ENCODE assay signal across 20 cellular contexts in the genomic region with DNA sequence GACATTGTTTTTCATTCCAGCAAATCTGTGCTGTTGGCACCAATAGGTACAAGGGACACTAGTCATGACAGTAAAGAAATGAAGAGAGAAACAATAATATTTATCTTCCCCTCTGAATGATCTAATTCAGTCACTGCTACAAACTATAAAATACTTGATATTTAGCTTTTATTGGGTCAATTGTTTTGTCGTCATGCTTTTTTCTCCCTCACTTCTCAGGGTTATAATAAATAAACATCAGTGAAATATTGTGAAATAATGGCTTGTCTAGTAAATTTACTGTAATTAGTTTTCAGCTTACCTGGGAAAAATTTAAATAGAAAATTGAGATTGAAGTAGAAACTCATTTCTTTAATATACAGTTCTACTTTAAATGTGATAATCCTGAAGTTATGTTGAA.
"Had no signal": no experiment of that assay in that cellular context is flagged by ENCODE, and none has a peak within 500 bp of the region (broad histone marks: within the 10 kb centered on the region; RNA-seq: fewer than 3 reads in every experiment).

No MANE protein-coding gene starts in this region.

- H3K27me3 ChIP-seq: esophagus squamous epithelium, foreskin keratinocyte, hepatocyte, right atrium auricular region, sigmoid colon, testis, tibial nerve, upper lobe of right lung, vagina had no signal

- H3K4me3 ChIP-seq: esophagus squamous epithelium, hepatocyte, left ventricle myocardium inferior, lower lobe of right lung, right atrium auricular region, sigmoid colon, skin epidermis, testis, tibial nerve, upper lobe of right lung, vagina had no signal

- H3K4me1 ChIP-seq: esophagus squamous epithelium, foreskin keratinocyte, left ventricle myocardium inferior, lower lobe of right lung, right atrium auricular region, sigmoid colon, testis, tibial nerve, upper lobe of right lung, vagina had no signal

- H3K9me3 ChIP-seq: esophagus squamous epithelium, left ventricle myocardium inferior, lower lobe of right lung, right atrium auricular region, sigmoid colon, testis, tibial nerve, upper lobe of right lung, vagina had no signal

- H3K27ac ChIP-seq: esophagus squamous epithelium, foreskin keratinocyte, hepatocyte, left ventricle myocardium inferior, lower lobe of right lung, right atrium auricular region, sigmoid colon, skin epidermis, testis, tibial nerve, upper lobe of right lung, vagina had no signal

- DNase-seq: esophagus squamous epithelium; foreskin keratinocyte; head of caudate nucleus; kidney; left cardiac atrium; left ventricle myocardium inferior; lower lobe of right lung; natural killer cell; sigmoid colon; stimulated activated CD4-positive, alpha-beta T cell treated with anti-CD3 and anti-CD28 coated beads, Interleukin-2, amount 100 ng/mL, for 24 hours; stimulated activated CD4-positive, alpha-beta T cell treated with anti-CD3 and anti-CD28 coated beads, Interleukin-4, amount 100 ng/mL, for 4 hours; stimulated activated naive B cell treated with anti-CD40 and anti-IgM and Interleukin-4, amounts not matched to agents 10 μg/mL and 1 μg/mL and 100 μg/mL, for 72 hours; stimulated activated naive CD8-positive, alpha-beta T cell treated with anti-CD3 and anti-CD28 coated beads, Interleukin-15, amount 100 ng/mL, for 72 hours; testis; upper lobe of right lung had no signal

- H3K36me3 ChIP-seq: esophagus squamous epithelium, left ventricle myocardium inferior, lower lobe of right lung, right atrium auricular region, sigmoid colon, tibial nerve, upper lobe of right lung, vagina had no signal
